ENCODE assay signal across 12 cellular contexts in genomic region chr18:54411781-54412180, GRCh38. TPM values are rescaled to one million over a fixed set of nuclear protein-coding genes. Genes with fewer than 3 reads are reported as not detected.
"Had no signal": no experiment of that assay in that cellular context is flagged by ENCODE, and none has a peak within 500 bp of the region (broad histone marks: within the 10 kb centered on the region; RNA-seq: fewer than 3 reads in every experiment).

No MANE protein-coding gene starts in this region.

- H3K27ac Mint-ChIP-seq: HFFc6, IgD-negative memory B cell had no signal

- ATAC-seq: HCT116, HepG2 had no signal

- H3K36me3 ChIP-seq: HAP-1 had no signal

- H3K27ac ChIP-seq: GM23248, HL-60 had no signal

- H3K4me3 Mint-ChIP-seq: HFFc6, IgD-negative memory B cell had no signal

- H3K4me1 Mint-ChIP-seq: IgD-negative memory B cell had no signal

- DNase-seq: GM23248, GOT3, H7, HFFc6, KBM-7 had no signal

- H3K9me3 Mint-ChIP-seq: HFFc6 had no signal

- H3K9me3 ChIP-seq: HAP-1 had no signal

- H3K4me3 ChIP-seq: GM23248, HAP-1 had no signal

- FAIRE-seq: HepG2 had no signal

- H3K9ac ChIP-seq: GM23248 had no signal

RNA-seq across cellular contexts. Expression of gene STARD6, which starts 54.1 kb away (rescaled TPM):
- total RNA-seq: GM23248, H4, H7, HepG2, HT1080 had no signal
- polyA plus RNA-seq: GM23248, HepG2, IgD-negative memory B cell had no signal
